ENCODE assay signal across 23 cellular contexts in the genomic region with DNA sequence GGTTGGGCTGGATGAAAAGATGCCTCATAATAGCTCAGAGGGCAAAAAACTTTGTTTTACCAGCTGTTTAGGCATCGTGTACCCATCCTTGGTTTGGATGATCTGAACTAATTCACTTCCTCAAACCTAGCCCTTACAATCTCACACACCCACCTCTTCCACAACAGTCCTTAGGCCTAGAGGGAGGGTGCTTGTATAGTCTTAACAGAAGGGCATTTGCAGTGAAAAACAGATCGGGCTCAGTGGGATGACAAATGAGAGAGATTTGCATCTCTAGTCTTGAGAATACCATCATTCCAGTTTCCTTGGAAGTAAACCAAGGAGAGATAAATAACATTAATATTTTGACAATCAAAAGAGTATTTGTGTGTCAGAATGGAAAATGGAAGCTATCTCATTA. TPM values are rescaled to one million over a fixed set of nuclear protein-coding genes. Genes with fewer than 3 reads are reported as not detected.
"Had no signal": no experiment of that assay in that cellular context is flagged by ENCODE, and none has a peak within 500 bp of the region (broad histone marks: within the 10 kb centered on the region; RNA-seq: fewer than 3 reads in every experiment).

No MANE protein-coding gene starts in this region.

- ATAC-seq: activated naive CD4-positive, alpha-beta T cell treated with anti-CD3 and anti-CD28 coated beads, Interleukin-2, amount 50 U/mL, for 72 hours; left ventricle myocardium superior; naive thymus-derived CD8-positive, alpha-beta T cell; right lobe of liver had no signal

- H3K4me2 ChIP-seq: smooth muscle cell had no signal

- H3K27me3 ChIP-seq: adrenal gland, ovary, right lobe of liver, stomach had no signal

- H3K36me3 ChIP-seq: adrenal gland, ovary, right lobe of liver, stomach had no signal

- H3K27ac ChIP-seq: adrenal gland, epithelial cell of prostate, ovary, right lobe of liver, stomach, VCaP had no signal

- H3K4me3 ChIP-seq: adrenal gland, ovary, right lobe of liver, smooth muscle cell, stomach had no signal

- H3K9me3 ChIP-seq: ovary, right lobe of liver had no signal

- DNase-seq: activated CD4-positive, alpha-beta T cell treated with anti-CD3 and anti-CD28 coated beads, Interleukin-2, amount 50 U/mL, for 48 hours; activated gamma-delta T cell treated with Interleukin-2 at 50 U/mL for 16 hours; adrenal gland; foreskin fibroblast; glutamatergic neuron; kidney glomerular epithelial cell; left ventricle myocardium superior; naive thymus-derived CD8-positive, alpha-beta T cell; ovary; right lobe of liver; stimulated activated CD4-positive, alpha-beta T cell treated with anti-CD3 and anti-CD28 coated beads, Interleukin-4, amount 100 ng/mL, for 1 hour; stomach; T-helper 2 cell had no signal

- H3K4me1 ChIP-seq: adrenal gland, right lobe of liver, stomach had no signal

RNA-seq across cellular contexts. Expression of a gene that starts 11.0 kb away (rescaled TPM):
- total RNA-seq: activated naive CD4-positive, alpha-beta T cell treated with anti-CD3 and anti-CD28 coated beads, Interleukin-2, amount 50 U/mL, for 72 hours; activated T-helper 1 cell treated with anti-CD3 and anti-CD28 coated beads, Interleukin-12 subunit alpha, Interleukin-12 subunit beta, Interleukin-2, Interleukin-4 antibody, amounts not matched to agents 30 ng/mL and 10 ng/mL and 1 ng/mL, durations not matched to agents 14 hours and 24 hours and 36 hours; adrenal gland; bronchial epithelial cell; left ventricle myocardium superior; pulmonary artery endothelial cell; stomach; ureter had no signal
- polyA plus RNA-seq: adrenal gland, stomach had no signal

RNA-seq across cellular contexts. Expression of a gene that starts 49.0 kb away (rescaled TPM):
- total RNA-seq: activated naive CD4-positive, alpha-beta T cell treated with anti-CD3 and anti-CD28 coated beads, Interleukin-2, amount 50 U/mL, for 72 hours; activated T-helper 1 cell treated with anti-CD3 and anti-CD28 coated beads, Interleukin-12 subunit alpha, Interleukin-12 subunit beta, Interleukin-2, Interleukin-4 antibody, amounts not matched to agents 30 ng/mL and 10 ng/mL and 1 ng/mL, durations not matched to agents 14 hours and 24 hours and 36 hours; adrenal gland; bronchial epithelial cell; cerebellum; dermis microvascular lymphatic vessel endothelial cell; left ventricle myocardium superior; naive thymus-derived CD8-positive, alpha-beta T cell; ovary; pulmonary artery endothelial cell; smooth muscle cell; stomach; ureter had no signal
- polyA plus RNA-seq: naive thymus-derived CD8-positive, alpha-beta T cell; ovary; smooth muscle cell had no signal
